Comparison of ENCODE assay signal across 1 cellular context in genomic region chr22:24727218-24727851, GRCh38.
TF ChIP-seq lines count a peak whose summit lies in the region.

No MANE protein-coding gene starts in this region.

TF ChIP-seq in GM23338, 12 proteins besides CTCF, POLR2A, EP300 and RAD21 (continued from another document):
- TF ChIP-seq REST (IDR thresholded peaks at IDR 0.05; ENCODE audit: unreplicated experiment), result no peak
